Comparison of ENCODE assay signal across 10 cellular contexts in the genomic region with DNA sequence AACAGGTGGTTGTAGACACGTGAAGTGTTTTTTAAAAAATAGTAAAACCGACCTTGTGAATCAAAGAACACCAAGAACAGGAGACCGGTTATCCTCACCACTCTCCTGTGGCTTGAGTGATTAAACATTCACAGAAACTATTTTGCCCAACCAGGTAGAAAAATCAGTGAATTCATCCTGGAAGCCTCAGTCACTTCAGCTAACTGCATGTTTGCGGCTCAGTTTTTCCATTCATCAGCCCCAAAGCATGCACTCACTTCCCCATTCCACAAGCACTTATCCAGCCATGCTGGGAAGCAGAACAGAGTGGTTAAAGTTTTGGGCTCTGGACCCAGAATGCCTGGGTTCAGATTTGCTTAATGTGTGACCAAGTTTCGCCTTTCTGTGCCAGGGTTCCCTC. TPM values are rescaled to one million over a fixed set of nuclear protein-coding genes. Genes with fewer than 3 reads are reported as not detected.
DNase-seq lines count a peak whose midpoint lies in the region; TF ChIP-seq lines count a peak whose summit lies in the region.
"Had no signal": no experiment of that assay in that cellular context is flagged by ENCODE, and none has a peak within 500 bp of the region (broad histone marks: within the 10 kb centered on the region; RNA-seq: fewer than 3 reads in every experiment).

No MANE protein-coding gene starts in this region.

- no peaks in the 10 kb centered on the region for H3K9me3 ChIP-seq in skeletal muscle satellite cell (replicated peaks; ENCODE audit: low read length)

- peak overlapping the region; percentile 85 for H3K4me2 ChIP-seq in skeletal muscle satellite cell (ENCODE audit: low read length)

- H3K27me3 ChIP-seq in skeletal muscle satellite cell (ENCODE audit: control insufficient read depth, insufficient read depth, low read length) = peaks cover 35% of the 10 kb centered on the region

- peaks cover 12% of the 10 kb centered on the region for H3K4me1 ChIP-seq in skeletal muscle satellite cell (ENCODE audit: control insufficient read depth, insufficient read depth, low read length)

- no peak for TF ChIP-seq CTCF in foreskin fibroblast (IDR thresholded peaks at IDR 0.05; ENCODE audit: low read depth, low read length)

- in situ Hi-C loops in G401 (cut with HindIII; ENCODE audit: low sequenced_read_pairs) = no loop called here

- peak overlapping the region; percentile 41 to 42 for H3K4me3 ChIP-seq in foreskin fibroblast (ENCODE audit: low read depth in 1 of 2, low read length in 2 of 2)
- no peak overlapping the region for H3K4me3 ChIP-seq in skeletal muscle satellite cell (ENCODE audit: low read length)

- DNase-seq in NOMO-1 (lab: John Stamatoyannopoulos, UW; ENCODE audit: unreplicated experiment in 2 of 2) = peak; percentile 12 to 25
- no peak for DNase-seq in NOMO-1 treated with dmso at 0.1 percent for 144 hours (lab: John Stamatoyannopoulos, UW; ENCODE audit: unreplicated experiment)
- peak; percentile 25 for DNase-seq in RPMI8226
- DNase-seq in foreskin fibroblast = peak; percentile 23 to 66
- no peak for DNase-seq in NCI-H1417 treated with DMSO at 0.1 percent for 48 hours (lab: John Stamatoyannopoulos, UW)
- no peak for DNase-seq in GM19238 (ENCODE audit: insufficient read length, low spot score)
- no peak for DNase-seq in G401 (ENCODE audit: low spot score)
- DNase-seq: activated B cell treated with CpG ODN at 0.5 μM for 24 hours had no signal

- H3K9ac ChIP-seq in skeletal muscle satellite cell (ENCODE audit: low read depth, low read length) = no peak overlapping the region

- H3K36me3 ChIP-seq in skeletal muscle satellite cell (ENCODE audit: insufficient read depth, low read length) = no peaks in the 10 kb centered on the region

RNA-seq across cellular contexts. Expression of gene LRRN4, which starts 2.4 kb away (rescaled TPM):
- total RNA-seq in skeletal muscle satellite cell (2012; rRNA removed) = not detected in 2 replicates
- not detected in 2 replicates for total RNA-seq in G401 (2014; rRNA removed; shearing (Covaris generic))
- total RNA-seq: A673, activated B cell treated with CpG ODN at 0.5 μM for 24 hours had no signal

RNA-seq across cellular contexts. Expression of gene CRLS1, which starts 45.6 kb away (rescaled TPM):
- 47.8 and 59.1 TPM in 2 replicates for total RNA-seq in skeletal muscle satellite cell (2012; rRNA removed)
- 50.6 and 74.0 TPM in 2 replicates for total RNA-seq in G401 (2014; rRNA removed; shearing (Covaris generic))

Comparison
In these comparisons a context has a peak if more than half of its experiments do, and no peak if none do; other contexts are left out.
1. DNase-seq: peak in NOMO-1 (2 of 2), RPMI8226 (single experiment) and foreskin fibroblast (2 of 2); none in NOMO-1 treated with dmso at 0.1 percent for 144 hours (single experiment), NCI-H1417 treated with DMSO at 0.1 percent for 48 hours (single experiment), GM19238 (single experiment) and G401 (single experiment).